ENCODE assay signal across 18 cellular contexts in the genomic region with DNA sequence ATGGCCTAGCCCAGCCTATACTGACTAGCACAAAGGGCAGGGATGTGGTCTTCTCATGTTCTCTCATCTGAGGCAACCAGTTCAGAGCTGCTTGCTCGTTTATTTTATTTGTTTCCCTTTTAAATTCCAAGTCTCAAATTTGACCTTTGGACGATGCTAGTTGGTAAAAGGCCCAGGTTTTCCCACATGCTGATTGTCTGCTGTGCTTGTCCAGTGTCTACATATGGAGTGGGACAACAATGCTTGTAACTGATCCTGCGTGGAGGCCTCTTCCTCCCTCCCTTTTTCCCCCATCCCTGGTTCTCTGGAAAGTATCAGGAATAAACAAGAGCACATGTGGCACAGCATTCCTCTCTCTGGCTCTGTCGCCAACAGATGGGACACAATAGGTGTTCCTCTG.
"Had no signal": no experiment of that assay in that cellular context is flagged by ENCODE, and none has a peak within 500 bp of the region (broad histone marks: within the 10 kb centered on the region; RNA-seq: fewer than 3 reads in every experiment).

No MANE protein-coding gene starts in this region.

- FAIRE-seq: keratinocyte had no signal

- ATAC-seq: left ventricle myocardium superior, natural killer cell had no signal

- DNase-seq: activated CD4-positive, CD25-positive, alpha-beta regulatory T cell treated with anti-CD3 and anti-CD28 coated beads, Interleukin-2, amount 50 U/mL, for 72 hours; activated naive CD4-positive, alpha-beta T cell treated with Interleukin-2 at 50 U/mL for 16 hours; aorta; dermis blood vessel endothelial cell; hippocampal formation; left ventricle myocardium superior; mesenchymal stem cell; natural killer cell; stimulated activated CD4-positive, alpha-beta T cell treated with anti-CD3 and anti-CD28 coated beads, Interleukin-15, amount 100 ng/mL, for 24 hours; stimulated activated CD4-positive, alpha-beta T cell treated with anti-CD3 and anti-CD28 coated beads, Interleukin-4, amount 100 ng/mL, for 1 hour; stimulated activated naive CD4-positive, alpha-beta T cell; T1000; transverse colon had no signal

- H3K4me3 ChIP-seq: breast epithelium, right atrium auricular region, skin epidermis, transverse colon, vagina had no signal
